ENCODE assay signal across 7 cellular contexts in genomic region chr2:134683561-134684112, GRCh38. TPM values are rescaled to one million over a fixed set of nuclear protein-coding genes. Genes with fewer than 3 reads are reported as not detected.
DNase-seq lines count a peak whose midpoint lies in the region; ATAC-seq and TF ChIP-seq lines count a peak whose summit lies in the region.

No MANE protein-coding gene starts in this region.

- ATAC-seq in GM18870 (IDR thresholded peaks at IDR 0.05; ENCODE audit: unreplicated experiment), result peak; percentile 88
- ATAC-seq in HG02759 (IDR thresholded peaks at IDR 0.05; ENCODE audit: unreplicated experiment), result peak; percentile 82
- ATAC-seq in Panc1, result peak; percentile 56; the same call in 1 of the 2 replicates

- no peaks in the 10 kb centered on the region for H3K4me1 ChIP-seq in Panc1 (ENCODE audit: control insufficient read depth, insufficient read depth, low read length)

- H3K27me3 ChIP-seq in Panc1 (ENCODE audit: control insufficient read depth, insufficient read depth, low read length), result 0 out of 2 replicates have a peak, but pooled peaks cover 5% of the 10 kb centered on the region

- TF ChIP-seq CTCF in Panc1 (IDR thresholded peaks at IDR 0.05), result no peak

- CTCF ChIA-PET in Panc1 (lab: Charles Lee), result no interaction called here

- H3K9me3 ChIP-seq in Panc1 (ENCODE audit: control insufficient read depth, insufficient read depth, low read depth, low read length), result no peaks in the 10 kb centered on the region

- POLR2A ChIA-PET in Panc1 (lab: Charles Lee), result no interaction called here

- no peak overlapping the region for H3K4me3 ChIP-seq in Panc1 (ENCODE audit: low read depth in 2 of 2, low read length in 2 of 2)

- in situ Hi-C loops in Panc1 (cut with HindIII; ENCODE audit: low pct_unique_long_range_greater_than_20kb, low sequenced_read_pairs), result no loop called here

- H3K27ac ChIP-seq in Panc1 (ENCODE audit: low read length), result no peak overlapping the region

- BruUV-seq in Panc1 (replicated peaks; lab: Mats Ljungman, UMichigan), result no TSS peak

- intact Hi-C loops in Panc1 (cut with micrococcal nuclease; ENCODE audit: unreplicated experiment), result no loop called here

- no peaks in the 10 kb centered on the region for H3K36me3 ChIP-seq in Panc1 (ENCODE audit: control insufficient read depth, insufficient read depth, low read length)

- no peak for DNase-seq in Panc1 (ENCODE audit: low read depth, low spot score)
- peak; percentile 40 for DNase-seq in mucosa of gallbladder (ENCODE audit: low spot score)
- no peak for DNase-seq in DMS 273 treated with DMSO at 0.1 percent for 48 hours (lab: John Stamatoyannopoulos, UW)
- no peak for DNase-seq in NCI-H1930 (lab: John Stamatoyannopoulos, UW)
- DNase-seq in activated CD8-positive, alpha-beta memory T cell treated with anti-CD3 and anti-CD28 coated beads, Interleukin-2, amount 50 U/mL, for 48 hours, result no peak

RNA-seq across cellular contexts. Expression of gene TMEM163, which starts 35.2 kb away (rescaled TPM):
- not detected for total RNA-seq in Panc1 (2021; ENCODE audit: unreplicated experiment)
- not detected for polyA plus RNA-seq in Panc1 (2012; ENCODE audit: insufficient read length)
- total RNA-seq in mucosa of gallbladder, result 36.1 TPM

Comparison
In these comparisons a context has a peak if more than half of its experiments do, and no peak if none do; other contexts are left out.
1. RNA of gene TMEM163, which starts 35.2 kb away (total RNA-seq): 36.1 TPM in mucosa of gallbladder (single experiment); not detected in Panc1 (single experiment); every median in the first group is over 10 times any median in the second.
2. Peak in every context shown above with its lines, with median percentiles within 50 percentile points of each other: ATAC-seq.